Comparison of ENCODE assay signal across 13 cellular contexts in genomic region chr6:81613606-81614005, GRCh38.
DNase-seq lines count a peak whose midpoint lies in the region; ATAC-seq, FAIRE-seq and TF ChIP-seq lines count a peak whose summit lies in the region.
"Had no signal": no experiment of that assay in that cellular context is flagged by ENCODE, and none has a peak within 500 bp of the region (broad histone marks: within the 10 kb centered on the region; RNA-seq: fewer than 3 reads in every experiment).

No MANE protein-coding gene starts in this region.

- no peak overlapping the region for H3K4me3 ChIP-seq in BLaER1 treated with 17β-estradiol and CSF1 and Interleukin-3, amounts not matched to agents 10 nM and 100 nM
- no peak overlapping the region for H3K4me3 ChIP-seq in body of pancreas

- peak overlapping the region in 9 of 11 experiments; percentile 25 to 55 (median 35); a peak in 18 of 22 replicates for H3K4me2 ChIP-seq in BLaER1 treated with 17β-estradiol and CSF1 and Interleukin-3, amounts not matched to agents 10 nM and 100 nM

- no peaks in the 10 kb centered on the region for H3K36me3 ChIP-seq in BLaER1 treated with 17β-estradiol and CSF1 and Interleukin-3, amounts not matched to agents 10 nM and 100 nM
- H3K36me3 ChIP-seq in body of pancreas (replicated peaks in 1 of 2; ENCODE audit: insufficient read depth in 1 of 2, low read depth in 2 of 2) = no peaks in the 10 kb centered on the region

- WGBS in body of pancreas, 2 donors = 60 to 76% methylated on average over 1 of the region's 1 CpG

- no peaks in the 10 kb centered on the region for H3K27me3 ChIP-seq in BLaER1 treated with 17β-estradiol and CSF1 and Interleukin-3, amounts not matched to agents 10 nM and 100 nM
- H3K27me3 ChIP-seq in body of pancreas = no peaks in the 10 kb centered on the region

- no peak overlapping the region for H3K27ac Mint-ChIP-seq in type B pancreatic cell

- peaks cover 11 to 17% (median 14%) of the 10 kb centered on the region in 10 experiments; a peak in 18 of 20 replicates for H3K4me1 ChIP-seq in BLaER1 treated with 17β-estradiol and CSF1 and Interleukin-3, amounts not matched to agents 10 nM and 100 nM
- peaks cover 5% of the 10 kb centered on the region for H3K4me1 ChIP-seq in body of pancreas

- TF ChIP-seq POLR2A in body of pancreas (IDR thresholded peaks at IDR 0.05) = no peak

- H3K36me3 Mint-ChIP-seq in type B pancreatic cell = no peaks in the 10 kb centered on the region
- H3K36me3 Mint-ChIP-seq: brain had no signal

- peak; percentile 57 for ATAC-seq in left ventricle myocardium superior
- ATAC-seq in body of pancreas = no peak

- no peaks in the 10 kb centered on the region for H3K27me3 Mint-ChIP-seq in type B pancreatic cell
- H3K27me3 Mint-ChIP-seq: brain had no signal

- TF ChIP-seq CTCF in VCaP (conservative IDR thresholded peaks at IDR 0.05) (no peak), body of pancreas (IDR thresholded peaks at IDR 0.05) (no peak), type B pancreatic cell (conservative IDR thresholded peaks at IDR 0.05) (no peak)

- intact Hi-C loops in left ventricle myocardium superior (cut with micrococcal nuclease) (no loop called here), body of pancreas (cut with DNase I) (no loop called here)

- no peaks in the 10 kb centered on the region for H3K9me3 ChIP-seq in BLaER1 treated with 17β-estradiol and CSF1 and Interleukin-3, amounts not matched to agents 10 nM and 100 nM (replicated peaks in 1 of 11)
- H3K9me3 ChIP-seq in body of pancreas = no peaks in the 10 kb centered on the region

- peak; percentile 10 for DNase-seq in HTR-8/SVneo (ENCODE audit: insufficient read length, low spot score)
- no peak for DNase-seq in left ventricle myocardium superior
- DNase-seq in body of pancreas = no peak
- DNase-seq in occipital lobe (lab: John Stamatoyannopoulos, UW) = no peak
- no peak for DNase-seq in type B pancreatic cell (ENCODE audit: extremely low spot score, unreplicated experiment)
- DNase-seq in activated effector memory CD4-positive, alpha-beta T cell treated with anti-CD3 and anti-CD28 coated beads, Interleukin-2, amount 50 U/mL, for 16 hours = no peak
- DNase-seq: DMS79, NCI-H1694 treated with DMSO at 0.1 percent for 48 hours, RPMI8226 had no signal

- H3K4me3 Mint-ChIP-seq in type B pancreatic cell = no peak overlapping the region
- H3K4me3 Mint-ChIP-seq: nephron had no signal

- H3K4me1 Mint-ChIP-seq in type B pancreatic cell (ENCODE audit: unreplicated experiment) = no peaks in the 10 kb centered on the region
- H3K4me1 Mint-ChIP-seq: brain, nephron had no signal

- no peak overlapping the region for H3K9ac ChIP-seq in BLaER1 treated with 17β-estradiol and CSF1 and Interleukin-3, amounts not matched to agents 10 nM and 100 nM

- H4K20me1 ChIP-seq in BLaER1 treated with 17β-estradiol and CSF1 and Interleukin-3, amounts not matched to agents 10 nM and 100 nM = no peaks in the 10 kb centered on the region

- FAIRE-seq in HTR-8/SVneo (lab: Jason Lieb, UNC) = no peak

- H3K27ac ChIP-seq in BLaER1 treated with 17β-estradiol and CSF1 and Interleukin-3, amounts not matched to agents 10 nM and 100 nM = peak overlapping the region in 9 of 11 experiments; percentile 4 to 71 (median 62); a peak in 15 of 22 replicates
- H3K27ac ChIP-seq in VCaP (peak overlapping the region; percentile 86), body of pancreas (no peak overlapping the region)

- H3K9me3 Mint-ChIP-seq in type B pancreatic cell = no peaks in the 10 kb centered on the region
- H3K9me3 Mint-ChIP-seq: brain, nephron had no signal

Comparison
In these comparisons a context has a peak if more than half of its experiments do, and no peak if none do; other contexts are left out.
1. H3K27ac ChIP-seq: peak in BLaER1 treated with 17β-estradiol and CSF1 and Interleukin-3, amounts not matched to agents 10 nM and 100 nM (9 of 11) and VCaP (single experiment); none in body of pancreas (0 of 4).